13 cellular contexts compared by ENCODE assay signal in genomic region chr1:25871704-25872494, GRCh38. TPM values are rescaled to one million over a fixed set of nuclear protein-coding genes. Genes with fewer than 3 reads are reported as not detected.
DNase-seq lines count a peak whose midpoint lies in the region; ATAC-seq and TF ChIP-seq lines count a peak whose summit lies in the region.
"Had no signal": no experiment of that assay in that cellular context is flagged by ENCODE, and none has a peak within 500 bp of the region (broad histone marks: within the 10 kb centered on the region; RNA-seq: fewer than 3 reads in every experiment).

No MANE protein-coding gene starts in this region.

- H3K27me3 ChIP-seq in MG63 (no peaks in the 10 kb centered on the region), hepatocyte (no peaks in the 10 kb centered on the region), stomach (no peaks in the 10 kb centered on the region)

- intact Hi-C loops in stomach (cut with DNase I; ENCODE audit: low total_unique reads): no loop called here

- H3K4me2 ChIP-seq in hepatocyte: peak overlapping the region; percentile 21

- H3K9me3 ChIP-seq in MG63 (no peaks in the 10 kb centered on the region), hepatocyte (ENCODE audit: low read depth) (no peaks in the 10 kb centered on the region), stomach (no peaks in the 10 kb centered on the region)

- H2AFZ ChIP-seq in hepatocyte: no peak overlapping the region

- POLR2A ChIA-PET in T-cell (lab: Charles Lee): no interaction called here

- no peak overlapping the region for H3K4me3 Mint-ChIP-seq in T-cell
- H3K4me3 Mint-ChIP-seq: CD8-positive, alpha-beta memory T cell; T-helper 17 cell had no signal

- H3K9me2 ChIP-seq in hepatocyte (replicated peaks; ENCODE audit: insufficient read depth): no peaks in the 10 kb centered on the region

- no peak for TF ChIP-seq EP300 in stomach (IDR thresholded peaks at IDR 0.05)

- H3K4me3 ChIP-seq in MG63 (no peak overlapping the region), hepatocyte (no peak overlapping the region), stomach (no peak overlapping the region)

- H3K9me3 Mint-ChIP-seq in T-cell: no peaks in the 10 kb centered on the region
- H3K9me3 Mint-ChIP-seq: activated T-helper 2 cell treated with anti-CD3 and anti-CD28 coated beads, Interferon-gamma antibody, Interleukin-2, Interleukin-4, amounts not matched to agents 10 μg/mL and 5 μg/mL and 100 μg/mL, durations not matched to agents 14 hours and 24 hours and 36 hours; CD8-positive, alpha-beta memory T cell had no signal

- H3K36me3 Mint-ChIP-seq in T-cell: no peaks in the 10 kb centered on the region
- H3K36me3 Mint-ChIP-seq: CD8-positive, alpha-beta memory T cell had no signal

- H3K4me1 ChIP-seq in hepatocyte (ENCODE audit: insufficient read depth) (peaks cover 56% of the 10 kb centered on the region), stomach (peaks cover 64 to 87% (median 73%) of the 10 kb centered on the region in 4 donors)

- H3K79me2 ChIP-seq in hepatocyte: peaks cover 35% of the 10 kb centered on the region

- WGBS in hepatocyte (ENCODE audit: low lambda C conversion rate, missing lambda C conversion rate): 88% methylated on average over 9 of the region's 9 CpGs
- WGBS in stomach, 5 donors: 55 to 66% (median 63%) methylated on average over 9 of the region's 9 CpGs

- H3K27ac ChIP-seq in hepatocyte (no peak overlapping the region), stomach (peak overlapping the region; percentile 22 to 56 (median 39))

- TF ChIP-seq POLR2A in stomach (IDR thresholded peaks at IDR 0.05): no peak

- peak; percentile 61 for DNase-seq in MG63
- no peak for DNase-seq in hepatocyte (ENCODE audit: low spot score)
- DNase-seq in stomach: peak; percentile 67
- DNase-seq in AG08396 (ENCODE audit: low spot score): no peak
- DNase-seq in T-cell: no peak
- DNase-seq: CD8-positive, alpha-beta memory T cell; dermis blood vessel endothelial cell; NCI-H1092; retina; T-helper 17 cell had no signal

- H3K36me3 ChIP-seq in MG63 (no peaks in the 10 kb centered on the region; the same call in 1 of the 2 replicates), hepatocyte (replicated peaks; ENCODE audit: insufficient read depth, low read depth) (no peaks in the 10 kb centered on the region), stomach (peaks cover 0 to 14% (median 3%) of the 10 kb centered on the region in 4 donors)

- H3K27ac Mint-ChIP-seq in T-cell: no peak overlapping the region
- H3K27ac Mint-ChIP-seq: activated T-helper 2 cell treated with anti-CD3 and anti-CD28 coated beads, Interferon-gamma antibody, Interleukin-2, Interleukin-4, amounts not matched to agents 10 μg/mL and 5 μg/mL and 100 μg/mL, durations not matched to agents 14 hours and 24 hours and 36 hours; CD8-positive, alpha-beta memory T cell; T-helper 17 cell had no signal

- no peaks in the 10 kb centered on the region for H4K20me1 ChIP-seq in hepatocyte (ENCODE audit: insufficient read depth, poor library complexity, severe bottlenecking)

- ATAC-seq in HG03045 (IDR thresholded peaks at IDR 0.05; ENCODE audit: unreplicated experiment) (no peak), T-cell (replicated peaks in 1 of 4) (no peak)
- ATAC-seq: T-helper 17 cell had no signal

- CTCF ChIA-PET in T-cell (lab: Charles Lee): interaction anchor here in 1 of 2 donors (0.6 kb wide), 1 partner anchor 492 kb away, joined by 3 read pairs; no protein-coding TSS in a partner anchor

- H3K27me3 Mint-ChIP-seq in T-cell: no peaks in the 10 kb centered on the region
- H3K27me3 Mint-ChIP-seq: T-helper 17 cell had no signal

- H3K4me1 Mint-ChIP-seq in T-cell: peaks cover 7 to 9% (median 7%) of the 10 kb centered on the region in 3 donors

- no peak for TF ChIP-seq CTCF in hepatocyte (IDR thresholded peaks at IDR 0.05; ENCODE audit: poor library complexity)
- TF ChIP-seq CTCF in stomach (IDR thresholded peaks at IDR 0.05): no peak

RNA-seq across cellular contexts. Expression of gene PAQR7, which starts 3.6 kb away (rescaled TPM):
- 3.8 and 8.3 TPM in 2 replicates for total RNA-seq in MG63 (2014; rRNA removed; shearing (Covaris generic); ENCODE audit: low replicate concordance)
- 21.5 and 27.0 TPM in 2 replicates for total RNA-seq in hepatocyte
- polyA plus RNA-seq in hepatocyte: 3.3 and 4.8 TPM in 2 replicates
- 1 to 10 TPM; 1.8 to 9.9 (median 5.3) TPM for total RNA-seq in stomach
- polyA plus RNA-seq in stomach: 10 to 100 TPM in 1 of 3 donors, 1 to 10 TPM in 2; 4.3 to 10.5 (median 5.4) TPM
- 1 to 10 TPM; 1.9 to 3.8 (median 3.0) TPM for total RNA-seq in T-cell

RNA-seq across cellular contexts. Expression of gene AUNIP, which starts 12.6 kb away (rescaled TPM):
- total RNA-seq in MG63 (2014; rRNA removed; shearing (Covaris generic); ENCODE audit: low replicate concordance): 10.3 and 20.6 TPM in 2 replicates
- 1.3 and 2.4 TPM in 2 replicates for total RNA-seq in hepatocyte
- 0.41 and 2.4 TPM in 2 replicates for polyA plus RNA-seq in hepatocyte
- total RNA-seq in stomach: 1 to 10 TPM in 1 of 5 donors, under 1 TPM in 1, not detected in 3; 0.87 to 2.8 TPM
- polyA plus RNA-seq in stomach: 1 to 10 TPM in 1 of 3 donors, under 1 TPM in 2; 0.68 to 1.5 (median 1.00) TPM
- under 1 TPM in 2 of 5 donors, not detected in 3; 0.20 to 0.35 TPM for total RNA-seq in T-cell
- total RNA-seq: aorta had no signal
- polyA plus RNA-seq: aorta; CD8-positive, alpha-beta memory T cell had no signal

RNA-seq across cellular contexts. Expression of gene STMN1, which starts 34.3 kb away (rescaled TPM):
- total RNA-seq in MG63 (2014; rRNA removed; shearing (Covaris generic); ENCODE audit: low replicate concordance): 85.4 and 116 TPM in 2 replicates
- total RNA-seq in hepatocyte (91.6 and 104 TPM in 2 replicates), stomach (10 to 100 TPM; 25.9 to 74.2 (median 44.6) TPM), T-cell (10 to 100 TPM; 28.4 to 54.2 (median 45.2) TPM)
- polyA plus RNA-seq in hepatocyte (338 and 395 TPM in 2 replicates), stomach (100 to 1,000 TPM in 2 of 3 donors, 10 to 100 TPM in 1; 79.0 to 109 (median 108) TPM)

RNA-seq across cellular contexts. Expression of gene MTFR1L, which starts 52.1 kb away (rescaled TPM):
- total RNA-seq in MG63 (2014; rRNA removed; shearing (Covaris generic); ENCODE audit: low replicate concordance): 18.2 and 24.3 TPM in 2 replicates
- total RNA-seq in hepatocyte (59.5 and 62.6 TPM in 2 replicates), stomach (100 to 1,000 TPM in 3 of 5 donors, 10 to 100 TPM in 2; 39.3 to 301 (median 107) TPM), T-cell (10 to 100 TPM; 39.6 to 48.1 (median 41.6) TPM)
- polyA plus RNA-seq in hepatocyte (90.7 and 103 TPM in 2 replicates), stomach (10 to 100 TPM; 41.1 to 52.4 (median 49.5) TPM)

Comparison
In these comparisons a context has a peak if more than half of its experiments do, and no peak if none do; other contexts are left out.
1. DNase-seq: peak in MG63 (single experiment) and stomach (single experiment); none in hepatocyte (single experiment), AG08396 (single experiment) and T-cell (0 of 34).